ENCODE assay signal across 13 cellular contexts in the genomic region with DNA sequence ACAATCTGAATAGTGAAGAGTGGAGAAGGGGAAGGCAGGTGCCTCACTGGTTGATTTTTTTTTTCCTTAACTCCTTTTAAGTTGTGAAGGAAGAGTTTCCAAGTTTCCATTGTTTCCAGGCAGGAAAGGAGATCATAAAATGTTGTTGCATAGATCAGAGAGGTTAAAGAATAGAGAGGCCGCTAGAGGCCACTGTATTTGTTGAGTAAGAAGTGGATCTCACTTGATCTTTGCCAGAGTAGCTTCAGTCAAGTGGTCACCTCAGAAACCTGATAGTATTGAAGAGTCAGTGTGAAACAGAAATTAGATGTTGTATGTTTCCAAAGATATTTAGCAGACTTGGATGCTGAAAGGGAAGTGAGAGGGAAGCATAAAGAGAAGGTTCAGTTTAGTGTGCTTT. TPM values are rescaled to one million over a fixed set of nuclear protein-coding genes. Genes with fewer than 3 reads are reported as not detected.
DNase-seq lines count a peak whose midpoint lies in the region; ATAC-seq and TF ChIP-seq lines count a peak whose summit lies in the region.
"Had no signal": no experiment of that assay in that cellular context is flagged by ENCODE, and none has a peak within 500 bp of the region (broad histone marks: within the 10 kb centered on the region; RNA-seq: fewer than 3 reads in every experiment).

No MANE protein-coding gene starts in this region.

- H3K4me1 Mint-ChIP-seq in endodermal cell: no peaks in the 10 kb centered on the region
- no peaks in the 10 kb centered on the region for H3K4me1 Mint-ChIP-seq in activated CD4-positive, alpha-beta T cell treated with anti-CD3 and anti-CD28 coated beads for 36 hours
- H3K4me1 Mint-ChIP-seq: activated CD8-positive, alpha-beta memory T cell treated with anti-CD3 and anti-CD28 coated beads, Interleukin-2, amount 10 ng/mL, durations not matched to agents 7 days and 5 days had no signal

- H2BK12ac ChIP-seq in trophoblast cell (ENCODE audit: low read length): no peak overlapping the region

- H3K23ac ChIP-seq in trophoblast cell (ENCODE audit: low read length): no peak overlapping the region

- no peaks in the 10 kb centered on the region for H3K36me3 ChIP-seq in endodermal cell (ENCODE audit: control insufficient read depth, insufficient read depth, low read length)
- H3K36me3 ChIP-seq in trophoblast cell (ENCODE audit: control insufficient read depth in 1 of 2, insufficient read depth in 2 of 2, low read length in 2 of 2): no peaks in the 10 kb centered on the region
- H3K36me3 ChIP-seq: adrenal gland had no signal

- no peak overlapping the region for H3K18ac ChIP-seq in trophoblast cell (ENCODE audit: low read length)

- no peak overlapping the region for H3K27ac Mint-ChIP-seq in endodermal cell
- H3K27ac Mint-ChIP-seq in activated CD4-positive, alpha-beta T cell treated with anti-CD3 and anti-CD28 coated beads for 36 hours: no peak overlapping the region
- H3K27ac Mint-ChIP-seq: activated CD8-positive, alpha-beta memory T cell treated with anti-CD3 and anti-CD28 coated beads, Interleukin-2, amount 10 ng/mL, durations not matched to agents 7 days and 5 days had no signal

- CTCF ChIA-PET in activated CD4-positive, alpha-beta T cell treated with anti-CD3 and anti-CD28 coated beads for 36 hours (lab: Charles Lee): no interaction called here

- H4K12ac ChIP-seq in trophoblast cell (ENCODE audit: low read depth, low read length): no peak overlapping the region

- no peak overlapping the region for H3K9ac ChIP-seq in endodermal cell (ENCODE audit: extremely low read depth, low read length, poor library complexity, severe bottlenecking)
- H3K9ac ChIP-seq in trophoblast cell (ENCODE audit: low read length): no peak overlapping the region

- 8 to 11% methylated on average over 1 of the region's 1 CpG for WGBS in endodermal cell (ENCODE audit: insufficient coverage in 1 of 2, insufficient read length in 1 of 2), 2 experiments
- WGBS in trophoblast cell (ENCODE audit: extremely low coverage, insufficient coverage, insufficient read length): no CpG with 5 or more reads among the region's 1 CpG

- H3K4me1 ChIP-seq in endodermal cell (ENCODE audit: control insufficient read depth, insufficient read depth, low read length) (no peaks in the 10 kb centered on the region), trophoblast cell (ENCODE audit: control insufficient read depth in 1 of 2, insufficient read depth in 2 of 2, low read length in 2 of 2) (no peaks in the 10 kb centered on the region)
- H3K4me1 ChIP-seq: adrenal gland had no signal

- intact Hi-C loops in activated CD4-positive, alpha-beta T cell treated with anti-CD3 and anti-CD28 coated beads for 36 hours (cut with DNase I, micrococcal nuclease): no loop called here

- ATAC-seq in activated CD4-positive, alpha-beta T cell treated with anti-CD3 and anti-CD28 coated beads for 36 hours: no peak
- ATAC-seq: activated CD8-positive, alpha-beta memory T cell treated with anti-CD3 and anti-CD28 coated beads, Interleukin-2, amount 10 ng/mL, durations not matched to agents 7 days and 5 days had no signal

- no peak overlapping the region for H3K4me2 ChIP-seq in trophoblast cell (ENCODE audit: low read length)

- TF ChIP-seq CTCF in endodermal cell (conservative IDR thresholded peaks at IDR 0.05): peak; percentile 74

- no peak overlapping the region for H4K91ac ChIP-seq in trophoblast cell (ENCODE audit: low read depth, low read length)

- no peaks in the 10 kb centered on the region for H3K27me3 Mint-ChIP-seq in endodermal cell (ENCODE audit: insufficient read depth)
- H3K27me3 Mint-ChIP-seq in activated CD4-positive, alpha-beta T cell treated with anti-CD3 and anti-CD28 coated beads for 36 hours: no peaks in the 10 kb centered on the region
- H3K27me3 Mint-ChIP-seq: activated CD8-positive, alpha-beta memory T cell treated with anti-CD3 and anti-CD28 coated beads, Interleukin-2, amount 10 ng/mL, durations not matched to agents 7 days and 5 days had no signal

- no peaks in the 10 kb centered on the region for H3K79me2 ChIP-seq in trophoblast cell (ENCODE audit: control insufficient read depth, insufficient read depth, low read length, poor library complexity)

- no peak overlapping the region for H3K4me3 ChIP-seq in endodermal cell (ENCODE audit: low read length)
- no peak overlapping the region for H3K4me3 ChIP-seq in trophoblast cell (ENCODE audit: low read depth, low read length)
- H3K4me3 ChIP-seq: adrenal gland had no signal

- no peak overlapping the region for H2BK120ac ChIP-seq in trophoblast cell (ENCODE audit: insufficient read depth, low read length, poor library complexity)

- H2AK5ac ChIP-seq in trophoblast cell (ENCODE audit: low read length): no peak overlapping the region

- no peak overlapping the region for H3K4me3 Mint-ChIP-seq in endodermal cell
- H3K4me3 Mint-ChIP-seq in activated CD4-positive, alpha-beta T cell treated with anti-CD3 and anti-CD28 coated beads for 36 hours: no peak overlapping the region
- H3K4me3 Mint-ChIP-seq: activated CD8-positive, alpha-beta memory T cell treated with anti-CD3 and anti-CD28 coated beads, Interleukin-2, amount 10 ng/mL, durations not matched to agents 7 days and 5 days had no signal

- no peak overlapping the region for H2BK5ac ChIP-seq in trophoblast cell (ENCODE audit: low read depth, low read length, poor library complexity)

- peak; percentile 46 for DNase-seq in DMS53 (lab: John Stamatoyannopoulos, UW)
- DNase-seq in DMS53 treated with DMSO at 0.1 percent for 48 hours (lab: John Stamatoyannopoulos, UW; ENCODE audit: unreplicated experiment): no peak
- DNase-seq in NCI-H69 (lab: John Stamatoyannopoulos, UW): peak; percentile 76
- no peak for DNase-seq in endodermal cell
- peak; percentile 2 for DNase-seq in renal cortical epithelial cell (ENCODE audit: low read depth)
- no peak for DNase-seq in NCI-H2029 treated with DMSO at 0.1 percent for 48 hours (lab: John Stamatoyannopoulos, UW)
- no peak for DNase-seq in trophoblast cell
- no peak for DNase-seq in activated CD4-positive, alpha-beta T cell treated with anti-CD3 and anti-CD28 coated beads for 36 hours
- DNase-seq: activated CD8-positive, alpha-beta memory T cell treated with anti-CD3 and anti-CD28 coated beads, Interleukin-2, amount 10 ng/mL, durations not matched to agents 7 days and 5 days; adrenal gland; T-helper 9 cell had no signal

- H3K14ac ChIP-seq in trophoblast cell (ENCODE audit: low read length): no peak overlapping the region

- H2AFZ ChIP-seq in trophoblast cell (ENCODE audit: insufficient read depth, low read length, poor library complexity): no peak overlapping the region

- no peaks in the 10 kb centered on the region for H3K36me3 Mint-ChIP-seq in endodermal cell (ENCODE audit: low read depth)
- no peaks in the 10 kb centered on the region for H3K36me3 Mint-ChIP-seq in activated CD4-positive, alpha-beta T cell treated with anti-CD3 and anti-CD28 coated beads for 36 hours (ENCODE audit: low read depth)
- H3K36me3 Mint-ChIP-seq: activated CD8-positive, alpha-beta memory T cell treated with anti-CD3 and anti-CD28 coated beads, Interleukin-2, amount 10 ng/mL, durations not matched to agents 7 days and 5 days had no signal

- H3K27ac ChIP-seq in endodermal cell (ENCODE audit: low read depth, low read length): no peak overlapping the region
- H3K27ac ChIP-seq in trophoblast cell (ENCODE audit: low read depth, low read length): no peak overlapping the region
- H3K27ac ChIP-seq: adrenal gland had no signal

- H3K9me3 ChIP-seq in endodermal cell (ENCODE audit: control insufficient read depth, low read length): no peaks in the 10 kb centered on the region
- H3K9me3 ChIP-seq in trophoblast cell (ENCODE audit: insufficient read depth, low read depth, low read length): no peaks in the 10 kb centered on the region
- H3K9me3 ChIP-seq: adrenal gland had no signal

- H3K79me1 ChIP-seq in trophoblast cell (ENCODE audit: low read length): no peaks in the 10 kb centered on the region

- H4K8ac ChIP-seq in trophoblast cell (ENCODE audit: low read depth, low read length): no peak overlapping the region

- no peaks in the 10 kb centered on the region for H3K9me3 Mint-ChIP-seq in endodermal cell
- H3K9me3 Mint-ChIP-seq in activated CD4-positive, alpha-beta T cell treated with anti-CD3 and anti-CD28 coated beads for 36 hours (ENCODE audit: low read depth): peaks cover 7% of the 10 kb centered on the region

- H3K4ac ChIP-seq in trophoblast cell (ENCODE audit: low read depth, low read length): no peak overlapping the region

- H3K27me3 ChIP-seq in endodermal cell (ENCODE audit: control insufficient read depth, insufficient read depth, low read length, poor library complexity, severe bottlenecking) (no peaks in the 10 kb centered on the region), trophoblast cell (ENCODE audit: insufficient read depth, low read length) (no peaks in the 10 kb centered on the region)
- H3K27me3 ChIP-seq: adrenal gland had no signal

- POLR2A ChIA-PET in activated CD4-positive, alpha-beta T cell treated with anti-CD3 and anti-CD28 coated beads for 36 hours (lab: Charles Lee): no interaction called here

RNA-seq across cellular contexts. Expression of a gene that starts 17.6 kb away (rescaled TPM):
- total RNA-seq in endodermal cell (1 to 10 TPM; 7.7 to 9.8 TPM), renal cortical epithelial cell (0.35 TPM in 1 of 2 replicates, not detected in the other)
- 15.0 TPM for polyA plus RNA-seq in endodermal cell (2013, experiment 1 of 2)
- polyA plus RNA-seq in endodermal cell (2013, experiment 2 of 2): 11.4 TPM
- polyA plus RNA-seq in trophoblast cell (2013): 0.10 and 0.11 TPM in 2 replicates
- not detected for total RNA-seq in activated CD4-positive, alpha-beta T cell treated with anti-CD3 and anti-CD28 coated beads for 36 hours
- total RNA-seq: activated CD8-positive, alpha-beta memory T cell treated with anti-CD3 and anti-CD28 coated beads, Interleukin-2, amount 10 ng/mL, durations not matched to agents 7 days and 5 days; Daoy; NCI-H460 had no signal

Comparison
In these comparisons a context has a peak if more than half of its experiments do, and no peak if none do; other contexts are left out.
1. DNase-seq: peak in DMS53 (single experiment), NCI-H69 (single experiment) and renal cortical epithelial cell (single experiment); none in DMS53 treated with DMSO at 0.1 percent for 48 hours (single experiment), endodermal cell (single experiment), NCI-H2029 treated with DMSO at 0.1 percent for 48 hours (single experiment), trophoblast cell (0 of 2) and activated CD4-positive, alpha-beta T cell treated with anti-CD3 and anti-CD28 coated beads for 36 hours (single experiment).